In the genomic region with DNA sequence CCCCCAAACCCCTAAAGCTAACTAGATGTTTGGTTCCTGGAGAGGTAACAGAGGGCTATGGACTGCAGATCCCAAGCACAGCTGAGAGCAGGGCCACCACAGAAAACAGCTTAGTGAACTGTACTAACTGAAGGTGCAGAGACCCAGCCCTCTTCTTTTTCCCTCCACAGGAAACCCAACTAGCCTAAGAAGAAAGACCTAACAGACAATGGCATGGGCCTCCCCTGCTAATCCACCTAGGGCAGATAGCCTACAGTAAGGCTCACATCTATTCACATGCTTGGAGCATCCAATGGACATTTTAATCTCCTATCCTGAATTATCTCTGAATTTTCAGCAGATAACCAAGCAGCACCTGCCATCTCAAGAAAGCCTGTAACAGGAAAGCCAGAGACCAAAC, we compare ENCODE assay signal across 1 cellular context.
TF ChIP-seq lines count a peak whose summit lies in the region.

No MANE protein-coding gene starts in this region.

TF ChIP-seq in GM23338, 12 proteins besides CTCF, POLR2A, EP300 and RAD21:
- TF ChIP-seq ZNF462 (CRISPR knock-in tag; IDR thresholded peaks at IDR 0.05): no peak
- TF ChIP-seq ZNF114 (CRISPR knock-in tag; IDR thresholded peaks at IDR 0.05): no peak
- TF ChIP-seq ZNF331 (CRISPR knock-in tag; IDR thresholded peaks at IDR 0.05; ENCODE audit: low read depth): no peak
- TF ChIP-seq EZH2 (IDR thresholded peaks at IDR 0.05; ENCODE audit: low read depth, unreplicated experiment): no peak
- no peak for TF ChIP-seq CREB1 (CRISPR knock-in tag; IDR thresholded peaks at IDR 0.05; ENCODE audit: low read depth)
- no peak for TF ChIP-seq STAT1 (IDR thresholded peaks at IDR 0.05; ENCODE audit: unreplicated experiment)
- no peak for TF ChIP-seq POLR2AphosphoS5 (IDR thresholded peaks at IDR 0.05; ENCODE audit: low read depth)
- no peak for TF ChIP-seq EZH2phosphoT487 (IDR thresholded peaks at IDR 0.05; ENCODE audit: unreplicated experiment)
- TF ChIP-seq, protein P1, sequence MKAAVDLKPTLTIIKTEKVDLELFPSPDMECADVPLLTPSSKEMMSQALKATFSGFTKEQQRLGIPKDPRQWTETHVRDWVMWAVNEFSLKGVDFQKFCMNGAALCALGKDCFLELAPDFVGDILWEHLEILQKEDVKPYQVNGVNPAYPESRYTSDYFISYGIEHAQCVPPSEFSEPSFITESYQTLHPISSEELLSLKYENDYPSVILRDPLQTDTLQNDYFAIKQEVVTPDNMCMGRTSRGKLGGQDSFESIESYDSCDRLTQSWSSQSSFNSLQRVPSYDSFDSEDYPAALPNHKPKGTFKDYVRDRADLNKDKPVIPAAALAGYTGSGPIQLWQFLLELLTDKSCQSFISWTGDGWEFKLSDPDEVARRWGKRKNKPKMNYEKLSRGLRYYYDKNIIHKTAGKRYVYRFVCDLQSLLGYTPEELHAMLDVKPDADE (IDR thresholded peaks at IDR 0.05): no peak
- TF ChIP-seq JUNB (IDR thresholded peaks at IDR 0.05; ENCODE audit: unreplicated experiment): no peak
- no peak for TF ChIP-seq NANOG (IDR thresholded peaks at IDR 0.05; ENCODE audit: borderline replicate concordance)
- TF ChIP-seq, protein P2, sequence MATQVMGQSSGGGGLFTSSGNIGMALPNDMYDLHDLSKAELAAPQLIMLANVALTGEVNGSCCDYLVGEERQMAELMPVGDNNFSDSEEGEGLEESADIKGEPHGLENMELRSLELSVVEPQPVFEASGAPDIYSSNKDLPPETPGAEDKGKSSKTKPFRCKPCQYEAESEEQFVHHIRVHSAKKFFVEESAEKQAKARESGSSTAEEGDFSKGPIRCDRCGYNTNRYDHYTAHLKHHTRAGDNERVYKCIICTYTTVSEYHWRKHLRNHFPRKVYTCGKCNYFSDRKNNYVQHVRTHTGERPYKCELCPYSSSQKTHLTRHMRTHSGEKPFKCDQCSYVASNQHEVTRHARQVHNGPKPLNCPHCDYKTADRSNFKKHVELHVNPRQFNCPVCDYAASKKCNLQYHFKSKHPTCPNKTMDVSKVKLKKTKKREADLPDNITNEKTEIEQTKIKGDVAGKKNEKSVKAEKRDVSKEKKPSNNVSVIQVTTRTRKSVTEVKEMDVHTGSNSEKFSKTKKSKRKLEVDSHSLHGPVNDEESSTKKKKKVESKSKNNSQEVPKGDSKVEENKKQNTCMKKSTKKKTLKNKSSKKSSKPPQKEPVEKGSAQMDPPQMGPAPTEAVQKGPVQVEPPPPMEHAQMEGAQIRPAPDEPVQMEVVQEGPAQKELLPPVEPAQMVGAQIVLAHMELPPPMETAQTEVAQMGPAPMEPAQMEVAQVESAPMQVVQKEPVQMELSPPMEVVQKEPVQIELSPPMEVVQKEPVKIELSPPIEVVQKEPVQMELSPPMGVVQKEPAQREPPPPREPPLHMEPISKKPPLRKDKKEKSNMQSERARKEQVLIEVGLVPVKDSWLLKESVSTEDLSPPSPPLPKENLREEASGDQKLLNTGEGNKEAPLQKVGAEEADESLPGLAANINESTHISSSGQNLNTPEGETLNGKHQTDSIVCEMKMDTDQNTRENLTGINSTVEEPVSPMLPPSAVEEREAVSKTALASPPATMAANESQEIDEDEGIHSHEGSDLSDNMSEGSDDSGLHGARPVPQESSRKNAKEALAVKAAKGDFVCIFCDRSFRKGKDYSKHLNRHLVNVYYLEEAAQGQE (IDR thresholded peaks at IDR 0.05; ENCODE audit: unreplicated experiment): no peak
TF ChIP-seq in GM23338: peak in this region for 0.
